In the genomic region with DNA sequence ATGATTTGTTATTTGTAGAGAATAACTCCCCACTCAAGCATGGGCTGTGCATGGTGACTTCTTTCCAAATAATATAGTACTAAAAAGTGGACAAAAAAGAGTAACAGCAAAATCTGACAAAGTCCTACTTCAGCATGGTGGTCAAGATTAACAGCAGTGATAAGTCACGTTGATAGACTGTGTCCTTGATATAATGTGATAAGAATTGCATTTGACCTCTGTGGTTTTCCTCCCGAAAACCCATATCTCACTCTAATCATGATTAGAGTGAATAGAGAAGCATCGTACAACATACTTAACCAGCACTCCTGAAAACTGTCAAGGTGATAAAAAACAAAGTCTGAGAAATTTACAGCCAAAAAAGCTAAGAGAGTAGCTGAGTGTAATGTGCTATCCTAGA, we compare ENCODE assay signal across 20 cellular contexts. TPM values are rescaled to one million over a fixed set of nuclear protein-coding genes. Genes with fewer than 3 reads are reported as not detected.
DNase-seq lines count a peak whose midpoint lies in the region; ATAC-seq, FAIRE-seq and TF ChIP-seq lines count a peak whose summit lies in the region.
"Had no signal": no experiment of that assay in that cellular context is flagged by ENCODE, and none has a peak within 500 bp of the region (broad histone marks: within the 10 kb centered on the region; RNA-seq: fewer than 3 reads in every experiment).

No MANE protein-coding gene starts in this region.

- TF ChIP-seq CTCF in GM13977 (IDR thresholded peaks at IDR 0.05; ENCODE audit: extremely low read depth, insufficient read depth, missing control alignments) (no peak), D721Med (IDR thresholded peaks at IDR 0.05; ENCODE audit: insufficient read depth, missing control alignments) (no peak), dorsolateral prefrontal cortex (IDR thresholded peaks at IDR 0.05 in 54 of 56, conservative IDR thresholded peaks at IDR 0.05 in 2 of 56; ENCODE audit: low read depth in 1 of 56, partially characterized antibody in 56 of 56) (no peak)

- no peaks in the 10 kb centered on the region for H3K36me3 ChIP-seq in naive thymus-derived CD4-positive, alpha-beta T cell (ENCODE audit: control insufficient read depth in 2 of 3, insufficient read depth in 3 of 3, low read length in 3 of 3)

- no peaks in the 10 kb centered on the region for H3K9me3 Mint-ChIP-seq in activated T-helper 17 cell treated with anti-CD3 and anti-CD28 coated beads, Interleukin-2, amount 50 U/mL, for 72 hours
- no peaks in the 10 kb centered on the region for H3K9me3 Mint-ChIP-seq in naive thymus-derived CD4-positive, alpha-beta T cell

- no peak overlapping the region for H3K4me3 ChIP-seq in naive thymus-derived CD4-positive, alpha-beta T cell (ENCODE audit: low read length)
- H3K4me3 ChIP-seq in dorsolateral prefrontal cortex, result no peak overlapping the region
- H3K4me3 ChIP-seq: BLaER1 had no signal

- POLR2A ChIA-PET in naive thymus-derived CD4-positive, alpha-beta T cell (lab: Charles Lee), result no interaction called here

- no peaks in the 10 kb centered on the region for H3K27me3 ChIP-seq in naive thymus-derived CD4-positive, alpha-beta T cell (ENCODE audit: control insufficient read depth in 2 of 2, insufficient read depth in 2 of 2, low read length in 2 of 2)
- H3K27me3 ChIP-seq in dorsolateral prefrontal cortex, result no peaks in the 10 kb centered on the region
- H3K27me3 ChIP-seq: BLaER1 had no signal

- DNase-seq in G401 (ENCODE audit: low spot score), result peak; percentile 30
- peak; percentile 20 for DNase-seq in M059J (ENCODE audit: low read depth)
- no peak for DNase-seq in naive thymus-derived CD4-positive, alpha-beta T cell
- no peak for DNase-seq in GM13977 (ENCODE audit: low spot score)
- no peak for DNase-seq in DMS 273 (lab: John Stamatoyannopoulos, UW; ENCODE audit: unreplicated experiment)
- no peak for DNase-seq in D721Med (ENCODE audit: insufficient read length, low spot score)
- DNase-seq in dorsolateral prefrontal cortex, result no peak
- DNase-seq: DMS79 treated with DMSO at 0.1 percent for 48 hours, HCEC 1CT, KG1, NCI-H1048, NCI-H1436, NCI-H1930, NCI-H226, NCI-H524, NCI-H82, SHP77 had no signal

- in situ Hi-C loops in G401 (cut with HindIII; ENCODE audit: low sequenced_read_pairs), result no loop called here
- in situ Hi-C loops in GM13977 (cut with MboI; ENCODE audit: low pct_unique_long_range_greater_than_20kb, low sequenced_read_pairs, unreplicated experiment), result no loop called here

- H3K27ac Mint-ChIP-seq in activated T-helper 17 cell treated with anti-CD3 and anti-CD28 coated beads, Interleukin-2, amount 50 U/mL, for 72 hours, result peak overlapping the region; percentile 69
- no peak overlapping the region for H3K27ac Mint-ChIP-seq in naive thymus-derived CD4-positive, alpha-beta T cell

- no peaks in the 10 kb centered on the region for H3K4me1 ChIP-seq in naive thymus-derived CD4-positive, alpha-beta T cell (ENCODE audit: control insufficient read depth in 2 of 2, insufficient read depth in 2 of 2, low read length in 2 of 2)
- H3K4me1 ChIP-seq: BLaER1 had no signal

- FAIRE-seq in D721Med (lab: Jason Lieb, UNC), result no peak
- FAIRE-seq: GM19239 had no signal

- intact Hi-C loops in naive thymus-derived CD4-positive, alpha-beta T cell (cut with micrococcal nuclease), result no loop called here
- intact Hi-C loops in dorsolateral prefrontal cortex (cut with DNase I), result no loop called here

- peaks cover 9% of the 10 kb centered on the region for H3K36me3 Mint-ChIP-seq in activated T-helper 17 cell treated with anti-CD3 and anti-CD28 coated beads, Interleukin-2, amount 50 U/mL, for 72 hours (ENCODE audit: low read depth)
- H3K36me3 Mint-ChIP-seq in naive thymus-derived CD4-positive, alpha-beta T cell, result peaks cover 0 to 9% (median 4%) of the 10 kb centered on the region in 5 donors

- no peak for ATAC-seq in activated T-helper 17 cell treated with anti-CD3 and anti-CD28 coated beads, Interleukin-2, amount 50 U/mL, for 72 hours (replicated peaks)
- ATAC-seq in naive thymus-derived CD4-positive, alpha-beta T cell, result peak; percentile 31

- no peak overlapping the region for H3K27ac ChIP-seq in naive thymus-derived CD4-positive, alpha-beta T cell (ENCODE audit: low read depth, low read length)
- H3K27ac ChIP-seq in dorsolateral prefrontal cortex, result peak overlapping the region in 10 of 59 donors; percentile 3 to 73 (median 26)
- H3K27ac ChIP-seq: BLaER1 had no signal

- no peaks in the 10 kb centered on the region for H3K27me3 Mint-ChIP-seq in activated T-helper 17 cell treated with anti-CD3 and anti-CD28 coated beads, Interleukin-2, amount 50 U/mL, for 72 hours
- H3K27me3 Mint-ChIP-seq in naive thymus-derived CD4-positive, alpha-beta T cell, result no peaks in the 10 kb centered on the region

- H3K9me3 ChIP-seq in naive thymus-derived CD4-positive, alpha-beta T cell (ENCODE audit: control insufficient read depth in 2 of 3, low read length in 3 of 3), result no peaks in the 10 kb centered on the region
- H3K9me3 ChIP-seq: BLaER1 had no signal

- peaks cover 7% of the 10 kb centered on the region for H3K4me1 Mint-ChIP-seq in activated T-helper 17 cell treated with anti-CD3 and anti-CD28 coated beads, Interleukin-2, amount 50 U/mL, for 72 hours
- H3K4me1 Mint-ChIP-seq in naive thymus-derived CD4-positive, alpha-beta T cell, result peaks cover 4 to 13% (median 7%) of the 10 kb centered on the region in 7 donors

- CTCF ChIA-PET in naive thymus-derived CD4-positive, alpha-beta T cell (lab: Charles Lee), result no interaction called here

- peak overlapping the region; percentile 23 for H3K4me3 Mint-ChIP-seq in activated T-helper 17 cell treated with anti-CD3 and anti-CD28 coated beads, Interleukin-2, amount 50 U/mL, for 72 hours
- no peak overlapping the region for H3K4me3 Mint-ChIP-seq in naive thymus-derived CD4-positive, alpha-beta T cell

RNA-seq across cellular contexts. Expression of gene REEP3, which starts 42.4 kb away (rescaled TPM):
- 18.6 and 21.7 TPM in 2 replicates for total RNA-seq in G401 (2014; rRNA removed; shearing (Covaris generic))
- total RNA-seq in M059J (2014; rRNA removed; shearing (Covaris generic)), result 54.5 and 67.8 TPM in 2 replicates
- total RNA-seq in activated T-helper 17 cell treated with anti-CD3 and anti-CD28 coated beads, Interleukin-2, amount 50 U/mL, for 72 hours, result 10 to 100 TPM; 18.5 to 20.0 TPM
- total RNA-seq in naive thymus-derived CD4-positive, alpha-beta T cell, result 10 to 100 TPM in 2 of 5 experiments, 1 to 10 TPM in 3; 3.6 to 21.6 (median 9.0) TPM
- 1 to 10 TPM; 1.6 to 2.6 TPM for polyA plus RNA-seq in naive thymus-derived CD4-positive, alpha-beta T cell
- total RNA-seq in dorsolateral prefrontal cortex, result 100 to 1,000 TPM in 1 of 120 experiments, 10 to 100 TPM in 119; 11.4 to 104 (median 32.6) TPM

Comparison
In these comparisons a context has a peak if more than half of its experiments do, and no peak if none do; other contexts are left out.
1. DNase-seq: peak in G401 (single experiment) and M059J (single experiment); none in naive thymus-derived CD4-positive, alpha-beta T cell (0 of 9), GM13977 (single experiment), DMS 273 (single experiment), D721Med (single experiment) and dorsolateral prefrontal cortex (0 of 10).